Comparison of ENCODE assay signal across 15 cellular contexts in genomic region chr9:129595323-129595741, GRCh38. TPM values are rescaled to one million over a fixed set of nuclear protein-coding genes. Genes with fewer than 3 reads are reported as not detected.
DNase-seq lines count a peak whose midpoint lies in the region; ATAC-seq and TF ChIP-seq lines count a peak whose summit lies in the region.
"Had no signal": no experiment of that assay in that cellular context is flagged by ENCODE, and none has a peak within 500 bp of the region (broad histone marks: within the 10 kb centered on the region; RNA-seq: fewer than 3 reads in every experiment).

No MANE protein-coding gene starts in this region.

- no peaks in the 10 kb centered on the region for H3K9me3 Mint-ChIP-seq in glutamatergic neuron (ENCODE audit: unreplicated experiment)
- H3K9me3 Mint-ChIP-seq: IgD-negative memory B cell had no signal

- no peak for TF ChIP-seq POLR2A in vagina (IDR thresholded peaks at IDR 0.05)

- H3K9me3 ChIP-seq in left ventricle myocardium inferior (replicated peaks) (no peaks in the 10 kb centered on the region), right atrium auricular region (no peaks in the 10 kb centered on the region), vagina (no peaks in the 10 kb centered on the region)
- H3K9me3 ChIP-seq: left lung, pancreas had no signal

- no peaks in the 10 kb centered on the region for H3K36me3 Mint-ChIP-seq in glutamatergic neuron (ENCODE audit: unreplicated experiment)

- peaks cover 22% of the 10 kb centered on the region for H3K4me1 ChIP-seq in left ventricle myocardium inferior
- H3K4me1 ChIP-seq in right atrium auricular region, result peaks cover 0 to 24% of the 10 kb centered on the region in 2 donors
- peaks cover 35% of the 10 kb centered on the region for H3K4me1 ChIP-seq in vagina

- H3K36me3 ChIP-seq in left ventricle myocardium inferior, result no peaks in the 10 kb centered on the region
- no peaks in the 10 kb centered on the region for H3K36me3 ChIP-seq in right atrium auricular region
- no peaks in the 10 kb centered on the region for H3K36me3 ChIP-seq in vagina
- H3K36me3 ChIP-seq: left lung, pancreas had no signal

- H3K4me3 ChIP-seq in left ventricle myocardium inferior (no peak overlapping the region), right atrium auricular region (no peak overlapping the region), vagina (no peak overlapping the region)
- H3K4me3 ChIP-seq: left lung, pancreas had no signal

- H3K27ac ChIP-seq in left ventricle myocardium inferior (replicated peaks) (peak overlapping the region; percentile 90), right atrium auricular region (no peak overlapping the region), vagina (peak overlapping the region; percentile 96)
- H3K27ac ChIP-seq: pancreas had no signal

- H3K4me1 Mint-ChIP-seq in glutamatergic neuron (ENCODE audit: low read depth, unreplicated experiment), result peaks cover 31% of the 10 kb centered on the region

- H3K27me3 ChIP-seq in left ventricle myocardium inferior (ENCODE audit: low read depth) (peaks cover 29% of the 10 kb centered on the region), right atrium auricular region (no peaks in the 10 kb centered on the region), vagina (no peaks in the 10 kb centered on the region)
- H3K27me3 ChIP-seq: pancreas had no signal

- ATAC-seq in HG03571 (IDR thresholded peaks at IDR 0.05; ENCODE audit: unreplicated experiment), result no peak
- ATAC-seq: left lung, pancreas had no signal

- no peak overlapping the region for H3K4me3 Mint-ChIP-seq in glutamatergic neuron (ENCODE audit: unreplicated experiment)

- intact Hi-C loops in left ventricle myocardium inferior (cut with micrococcal nuclease), result no loop called here
- intact Hi-C loops in vagina (cut with DNase I), result no loop called here
- intact Hi-C loops in cardiac septum (cut with DNase I), result no loop called here

- no peak for DNase-seq in left ventricle myocardium inferior
- DNase-seq in right atrium auricular region (ENCODE audit: low spot score), result no peak
- DNase-seq in RPMI7951 (ENCODE audit: low read depth), result peak; percentile 60
- DNase-seq in glutamatergic neuron, result no peak
- DNase-seq in vagina (ENCODE audit: extremely low spot score in 2 of 2), result no peak
- no peak for DNase-seq in cardiac septum (ENCODE audit: low spot score)
- DNase-seq in activated effector memory CD4-positive, alpha-beta T cell treated with anti-CD3 and anti-CD28 coated beads, Interleukin-2, amount 50 U/mL, for 16 hours, result no peak
- DNase-seq: activated gamma-delta T cell; left lung; stimulated activated CD4-positive, alpha-beta T cell treated with anti-CD3 and anti-CD28 coated beads, Interleukin-4, amount 100 ng/mL, for 4 hours; substantia nigra had no signal

- TF ChIP-seq CTCF in left ventricle myocardium inferior (IDR thresholded peaks at IDR 0.05; ENCODE audit: borderline replicate concordance), result no peak
- no peak for TF ChIP-seq CTCF in right atrium auricular region (IDR thresholded peaks at IDR 0.05)
- no peak for TF ChIP-seq CTCF in glutamatergic neuron (IDR thresholded peaks at IDR 0.05; ENCODE audit: partially characterized antibody, unreplicated experiment)
- no peak for TF ChIP-seq CTCF in vagina (IDR thresholded peaks at IDR 0.05)

- H3K27me3 Mint-ChIP-seq in glutamatergic neuron (ENCODE audit: unreplicated experiment), result peaks cover 6% of the 10 kb centered on the region

- peak overlapping the region; percentile 57 for H3K27ac Mint-ChIP-seq in glutamatergic neuron (ENCODE audit: unreplicated experiment)
- H3K27ac Mint-ChIP-seq: IgD-negative memory B cell had no signal

RNA-seq across cellular contexts. Expression of gene C9orf50, which starts 25.6 kb away (rescaled TPM):
- not detected for total RNA-seq in left ventricle myocardium inferior
- not detected for total RNA-seq in right atrium auricular region
- not detected in 2 replicates for total RNA-seq in RPMI7951 (2014; rRNA removed; shearing (Covaris generic))
- total RNA-seq in glutamatergic neuron (ENCODE audit: unreplicated experiment), result 0.56 TPM
- not detected for total RNA-seq in vagina
- total RNA-seq in cardiac septum, result 0.22 TPM
- total RNA-seq: dermis microvascular lymphatic vessel endothelial cell, left lung, pancreas had no signal

RNA-seq across cellular contexts. Expression of gene NTMT1, which starts 30.6 kb away (rescaled TPM):
- total RNA-seq in left ventricle myocardium inferior (63.4 TPM), right atrium auricular region (10 to 100 TPM; 33.7 to 36.0 TPM), glutamatergic neuron (ENCODE audit: unreplicated experiment) (62.6 TPM), vagina (15.5 TPM), cardiac septum (49.5 TPM)
- 39.2 and 40.6 TPM in 2 replicates for total RNA-seq in RPMI7951 (2014; rRNA removed; shearing (Covaris generic))

RNA-seq across cellular contexts. Expression of gene ASB6, which starts 46.6 kb away (rescaled TPM):
- total RNA-seq in left ventricle myocardium inferior, result 9.0 TPM
- 10 to 100 TPM; 10.2 to 12.6 TPM for total RNA-seq in right atrium auricular region
- 10.3 and 12.2 TPM in 2 replicates for total RNA-seq in RPMI7951 (2014; rRNA removed; shearing (Covaris generic))
- total RNA-seq in glutamatergic neuron (ENCODE audit: unreplicated experiment), result 25.4 TPM
- total RNA-seq in vagina, result 18.9 TPM
- total RNA-seq in cardiac septum, result 10.2 TPM

Comparison
In these comparisons a context has a peak if more than half of its experiments do, and no peak if none do; other contexts are left out.
1. H3K27ac ChIP-seq: peak in left ventricle myocardium inferior (single experiment) and vagina (single experiment); none in right atrium auricular region (0 of 2).